Comparison of ENCODE assay signal across 37 cellular contexts in the genomic region with DNA sequence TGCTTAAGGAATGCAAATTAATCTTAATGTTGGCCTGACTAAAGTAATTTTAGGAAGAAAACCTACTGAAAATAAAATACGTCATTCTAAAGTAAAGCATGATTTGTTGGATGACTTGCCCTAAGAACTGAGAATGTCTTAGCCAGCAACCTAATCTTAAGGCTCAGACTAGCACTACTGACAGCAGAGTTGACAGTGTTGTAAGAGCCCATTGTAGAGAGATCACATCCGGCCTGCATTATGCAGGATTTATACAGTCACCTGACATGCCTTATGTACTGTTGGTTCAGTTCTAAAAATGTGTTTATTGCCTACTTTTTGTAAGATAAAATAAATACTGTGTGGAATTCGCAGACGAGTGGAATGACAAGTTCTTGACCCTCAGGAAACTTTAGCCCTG.
"Had no signal": no experiment of that assay in that cellular context is flagged by ENCODE, and none has a peak within 500 bp of the region (broad histone marks: within the 10 kb centered on the region; RNA-seq: fewer than 3 reads in every experiment).

No MANE protein-coding gene starts in this region.

- H3K36me3 ChIP-seq: cardiac muscle cell had no signal

- H3K27me3 Mint-ChIP-seq: activated B cell treated with CpG ODN at 0.5 μM for 24 hours; activated CD4-positive, alpha-beta memory T cell treated with anti-CD3 and anti-CD28 coated beads for 36 hours; activated CD8-positive, alpha-beta T cell treated with anti-CD3 and anti-CD28 coated beads for 36 hours; activated naive CD4-positive, alpha-beta T cell treated with anti-CD3 and anti-CD28 coated beads, Interleukin-2, amount 10 ng/mL, durations not matched to agents 7 days and 5 days; activated naive CD4-positive, alpha-beta T cell treated with anti-CD3 and anti-CD28 coated beads, Interleukin-2, amount 50 U/mL, for 24 hours; activated naive CD8-positive, alpha-beta T cell; activated naive CD8-positive, alpha-beta T cell treated with anti-CD3 and anti-CD28 coated beads, Interleukin-2, amount 10 ng/mL, durations not matched to agents 7 days and 5 days; activated naive CD8-positive, alpha-beta T cell treated with anti-CD3 and anti-CD28 coated beads, Interleukin-2, amount 50 U/mL, for 24 hours; activated T-helper 17 cell treated with anti-CD3 and anti-CD28 coated beads, Interleukin-2, amount 50 U/mL, for 72 hours; central memory CD8-positive, alpha-beta T cell had no signal

- H3K27me3 ChIP-seq: ascending aorta, cardiac muscle cell had no signal

- H3K36me3 Mint-ChIP-seq: activated CD4-positive, alpha-beta memory T cell treated with anti-CD3 and anti-CD28 coated beads for 36 hours had no signal

- H3K27ac ChIP-seq: ascending aorta, cardiac muscle cell, VCaP had no signal

- H3K4me1 ChIP-seq: ascending aorta had no signal

- H3K9me3 Mint-ChIP-seq: activated B cell treated with CpG ODN at 0.5 μM for 24 hours; activated CD4-positive, alpha-beta memory T cell treated with anti-CD3 and anti-CD28 coated beads for 36 hours; activated CD4-positive, alpha-beta T cell treated with anti-CD3 and anti-CD28 coated beads, Interleukin-2, amount 10 ng/mL, durations not matched to agents 24 days and 14 days; activated CD8-positive, alpha-beta T cell treated with anti-CD3 and anti-CD28 coated beads for 36 hours; activated naive CD4-positive, alpha-beta T cell treated with anti-CD3 and anti-CD28 coated beads, Interleukin-2, amount 10 ng/mL, durations not matched to agents 7 days and 5 days; activated naive CD4-positive, alpha-beta T cell treated with anti-CD3 and anti-CD28 coated beads, Interleukin-2, amount 50 U/mL, for 24 hours; activated naive CD8-positive, alpha-beta T cell treated with anti-CD3 and anti-CD28 coated beads, Interleukin-2, amount 10 ng/mL, durations not matched to agents 7 days and 5 days; activated naive CD8-positive, alpha-beta T cell treated with anti-CD3 and anti-CD28 coated beads, Interleukin-2, amount 50 U/mL, for 24 hours; activated T-cell treated with anti-CD3 and anti-CD28 coated beads, Interleukin-2, amount 50 U/mL, for 4 hours; activated T-helper 1 cell treated with anti-CD3 and anti-CD28 coated beads, Interleukin-12 subunit alpha, Interleukin-12 subunit beta, Interleukin-2, Interleukin-4 antibody, amounts not matched to agents 30 ng/mL and 10 ng/mL and 1 ng/mL, durations not matched to agents 14 hours and 24 hours and 36 hours; activated T-helper 17 cell treated with anti-CD3 and anti-CD28 coated beads, Interleukin-2, amount 50 U/mL, for 72 hours; central memory CD8-positive, alpha-beta T cell; T-helper 1 cell treated with Interleukin-12 subunit alpha and Interleukin-12 subunit beta and Interleukin-4 antibody, amounts not matched to agents 30 μg/mL and 1 μg/mL, for 36 hours; T-helper 2 cell treated with Interferon-gamma antibody and Interleukin-4, amounts not matched to agents 5 μg/mL and 100 μg/mL, for 36 hours had no signal

- H3K9me3 ChIP-seq: ascending aorta had no signal

- H3K4me1 Mint-ChIP-seq: activated B cell treated with CpG ODN at 0.5 μM for 24 hours; activated CD4-positive, alpha-beta T cell treated with anti-CD3 and anti-CD28 coated beads, Interleukin-2, amount 10 ng/mL, durations not matched to agents 24 days and 14 days; activated naive CD4-positive, alpha-beta T cell treated with anti-CD3 and anti-CD28 coated beads, Interleukin-2, amount 10 ng/mL, durations not matched to agents 7 days and 5 days; activated naive CD4-positive, alpha-beta T cell treated with anti-CD3 and anti-CD28 coated beads, Interleukin-2, amount 50 U/mL, for 24 hours; activated naive CD8-positive, alpha-beta T cell treated with anti-CD3 and anti-CD28 coated beads, Interleukin-2, amount 10 ng/mL, durations not matched to agents 7 days and 5 days; activated naive CD8-positive, alpha-beta T cell treated with anti-CD3 and anti-CD28 coated beads, Interleukin-2, amount 50 U/mL, for 24 hours; activated T-helper 17 cell treated with anti-CD3 and anti-CD28 coated beads, Interleukin-2, amount 50 U/mL, for 72 hours; brain; central memory CD8-positive, alpha-beta T cell had no signal

- H3K27ac Mint-ChIP-seq: activated B cell treated with CpG ODN at 0.5 μM for 24 hours; activated CD4-positive, alpha-beta memory T cell treated with anti-CD3 and anti-CD28 coated beads for 36 hours; activated CD4-positive, alpha-beta T cell treated with anti-CD3 and anti-CD28 coated beads, Interleukin-2, amount 10 ng/mL, durations not matched to agents 24 days and 14 days; activated CD8-positive, alpha-beta T cell treated with anti-CD3 and anti-CD28 coated beads for 36 hours; activated naive CD4-positive, alpha-beta T cell treated with anti-CD3 and anti-CD28 coated beads, Interleukin-2, amount 10 ng/mL, durations not matched to agents 7 days and 5 days; activated naive CD4-positive, alpha-beta T cell treated with anti-CD3 and anti-CD28 coated beads, Interleukin-2, amount 50 U/mL, for 24 hours; activated naive CD8-positive, alpha-beta T cell; activated naive CD8-positive, alpha-beta T cell treated with anti-CD3 and anti-CD28 coated beads, Interleukin-2, amount 10 ng/mL, durations not matched to agents 7 days and 5 days; activated naive CD8-positive, alpha-beta T cell treated with anti-CD3 and anti-CD28 coated beads, Interleukin-2, amount 50 U/mL, for 24 hours; activated T-cell treated with anti-CD3 and anti-CD28 coated beads, Interleukin-2, amount 50 U/mL, for 72 hours; activated T-helper 1 cell treated with anti-CD3 and anti-CD28 coated beads, Interleukin-12 subunit alpha, Interleukin-12 subunit beta, Interleukin-2, Interleukin-4 antibody, amounts not matched to agents 30 ng/mL and 10 ng/mL and 1 ng/mL, durations not matched to agents 14 hours and 24 hours and 36 hours; activated T-helper 17 cell treated with anti-CD3 and anti-CD28 coated beads, Interleukin-2, amount 50 U/mL, for 72 hours; brain; T-helper 1 cell treated with Interleukin-12 subunit alpha and Interleukin-12 subunit beta and Interleukin-4 antibody, amounts not matched to agents 30 μg/mL and 1 μg/mL, for 36 hours; T-helper 2 cell treated with Interferon-gamma antibody and Interleukin-4, amounts not matched to agents 5 μg/mL and 100 μg/mL, for 36 hours had no signal

- H3K4me3 Mint-ChIP-seq: activated B cell treated with CpG ODN at 0.5 μM for 24 hours; activated CD4-positive, alpha-beta memory T cell treated with anti-CD3 and anti-CD28 coated beads for 36 hours; activated CD4-positive, alpha-beta T cell treated with anti-CD3 and anti-CD28 coated beads, Interleukin-2, amount 10 ng/mL, durations not matched to agents 24 days and 14 days; activated CD8-positive, alpha-beta T cell treated with anti-CD3 and anti-CD28 coated beads for 36 hours; activated naive CD4-positive, alpha-beta T cell treated with anti-CD3 and anti-CD28 coated beads, Interleukin-2, amount 10 ng/mL, durations not matched to agents 7 days and 5 days; activated naive CD4-positive, alpha-beta T cell treated with anti-CD3 and anti-CD28 coated beads, Interleukin-2, amount 50 U/mL, for 24 hours; activated naive CD8-positive, alpha-beta T cell; activated naive CD8-positive, alpha-beta T cell treated with anti-CD3 and anti-CD28 coated beads, Interleukin-2, amount 10 ng/mL, durations not matched to agents 7 days and 5 days; activated naive CD8-positive, alpha-beta T cell treated with anti-CD3 and anti-CD28 coated beads, Interleukin-2, amount 50 U/mL, for 24 hours; activated T-cell treated with anti-CD3 and anti-CD28 coated beads, Interleukin-2, amount 50 U/mL, for 4 hours; activated T-cell treated with anti-CD3 and anti-CD28 coated beads, Interleukin-2, amount 50 U/mL, for 72 hours; activated T-helper 1 cell treated with anti-CD3 and anti-CD28 coated beads, Interleukin-12 subunit alpha, Interleukin-12 subunit beta, Interleukin-2, Interleukin-4 antibody, amounts not matched to agents 30 ng/mL and 10 ng/mL and 1 ng/mL, durations not matched to agents 14 hours and 24 hours and 36 hours; activated T-helper 17 cell treated with anti-CD3 and anti-CD28 coated beads, Interleukin-2, amount 50 U/mL, for 72 hours; brain; central memory CD8-positive, alpha-beta T cell; T-helper 1 cell treated with Interleukin-12 subunit alpha and Interleukin-12 subunit beta and Interleukin-4 antibody, amounts not matched to agents 30 μg/mL and 1 μg/mL, for 36 hours; T-helper 2 cell treated with Interferon-gamma antibody and Interleukin-4, amounts not matched to agents 5 μg/mL and 100 μg/mL, for 36 hours had no signal

- FAIRE-seq: bronchial epithelial cell, TTC549 had no signal

- DNase-seq: activated B cell treated with CpG ODN at 0.5 μM for 24 hours; activated CD4-positive, alpha-beta memory T cell treated with anti-CD3 and anti-CD28 coated beads for 36 hours; activated CD4-positive, alpha-beta T cell treated with anti-CD3 and anti-CD28 coated beads for 4 hours; activated CD4-positive, alpha-beta T cell treated with anti-CD3 and anti-CD28 coated beads, Interleukin-2, amount 10 ng/mL, durations not matched to agents 24 days and 14 days; activated CD4-positive, alpha-beta T cell treated with anti-CD3 and anti-CD28 coated beads, Interleukin-2, amount 50 U/mL, for 1 hour; activated CD4-positive, alpha-beta T cell treated with anti-CD3 and anti-CD28 coated beads, Interleukin-2, amount 50 U/mL, for 4 hours; activated CD4-positive, CD25-positive, alpha-beta regulatory T cell treated with anti-CD3 and anti-CD28 coated beads, Interleukin-2, amount 50 U/mL, for 72 hours; activated CD8-positive, alpha-beta memory T cell treated with anti-CD3 and anti-CD28 coated beads, Interleukin-2, amount 50 U/mL, for 4 hours; activated CD8-positive, alpha-beta T cell treated with anti-CD3 and anti-CD28 coated beads for 36 hours; activated gamma-delta T cell; activated naive CD4-positive, alpha-beta T cell treated with anti-CD3 and anti-CD28 coated beads, Interleukin-2, amount 10 ng/mL, durations not matched to agents 7 days and 5 days; activated naive CD4-positive, alpha-beta T cell treated with Interleukin-2 at 50 U/mL for 16 hours; activated naive CD8-positive, alpha-beta T cell treated with anti-CD3 and anti-CD28 coated beads, Interleukin-2, amount 10 ng/mL, durations not matched to agents 7 days and 5 days; activated naive CD8-positive, alpha-beta T cell treated with anti-CD3 and anti-CD28 coated beads, Interleukin-2, amount 50 U/mL, for 24 hours; activated T-cell treated with anti-CD3 and anti-CD28 coated beads for 4 hours; activated T-cell treated with anti-CD3 and anti-CD28 coated beads, Interleukin-2, amount 50 U/mL, for 1 hour; activated T-cell treated with anti-CD3 and anti-CD28 coated beads, Interleukin-2, amount 50 U/mL, for 4 hours; activated T-cell treated with anti-CD3 and anti-CD28 coated beads, Interleukin-2, amount 50 U/mL, for 72 hours; amygdala; anterior cingulate cortex; caudate nucleus; T-helper 1 cell; T-helper 2 cell; T-helper 9 cell had no signal

- H3K4me3 ChIP-seq: ascending aorta, cardiac muscle cell had no signal
